In genomic region chr2:183124222-183124956, GRCh38 we compare ENCODE assay signal across 1 cellular context.
TF ChIP-seq lines count a peak whose summit lies in the region.

TSS of gene NUP35 (plus strand) at chr2:183124443. CDS start at chr2:183124458, 15 bp downstream.

TF ChIP-seq in HepG2, 621 proteins besides CTCF, POLR2A, EP300 and RAD21 (continued from another document and continues in another):
- TF ChIP-seq, protein P1, sequence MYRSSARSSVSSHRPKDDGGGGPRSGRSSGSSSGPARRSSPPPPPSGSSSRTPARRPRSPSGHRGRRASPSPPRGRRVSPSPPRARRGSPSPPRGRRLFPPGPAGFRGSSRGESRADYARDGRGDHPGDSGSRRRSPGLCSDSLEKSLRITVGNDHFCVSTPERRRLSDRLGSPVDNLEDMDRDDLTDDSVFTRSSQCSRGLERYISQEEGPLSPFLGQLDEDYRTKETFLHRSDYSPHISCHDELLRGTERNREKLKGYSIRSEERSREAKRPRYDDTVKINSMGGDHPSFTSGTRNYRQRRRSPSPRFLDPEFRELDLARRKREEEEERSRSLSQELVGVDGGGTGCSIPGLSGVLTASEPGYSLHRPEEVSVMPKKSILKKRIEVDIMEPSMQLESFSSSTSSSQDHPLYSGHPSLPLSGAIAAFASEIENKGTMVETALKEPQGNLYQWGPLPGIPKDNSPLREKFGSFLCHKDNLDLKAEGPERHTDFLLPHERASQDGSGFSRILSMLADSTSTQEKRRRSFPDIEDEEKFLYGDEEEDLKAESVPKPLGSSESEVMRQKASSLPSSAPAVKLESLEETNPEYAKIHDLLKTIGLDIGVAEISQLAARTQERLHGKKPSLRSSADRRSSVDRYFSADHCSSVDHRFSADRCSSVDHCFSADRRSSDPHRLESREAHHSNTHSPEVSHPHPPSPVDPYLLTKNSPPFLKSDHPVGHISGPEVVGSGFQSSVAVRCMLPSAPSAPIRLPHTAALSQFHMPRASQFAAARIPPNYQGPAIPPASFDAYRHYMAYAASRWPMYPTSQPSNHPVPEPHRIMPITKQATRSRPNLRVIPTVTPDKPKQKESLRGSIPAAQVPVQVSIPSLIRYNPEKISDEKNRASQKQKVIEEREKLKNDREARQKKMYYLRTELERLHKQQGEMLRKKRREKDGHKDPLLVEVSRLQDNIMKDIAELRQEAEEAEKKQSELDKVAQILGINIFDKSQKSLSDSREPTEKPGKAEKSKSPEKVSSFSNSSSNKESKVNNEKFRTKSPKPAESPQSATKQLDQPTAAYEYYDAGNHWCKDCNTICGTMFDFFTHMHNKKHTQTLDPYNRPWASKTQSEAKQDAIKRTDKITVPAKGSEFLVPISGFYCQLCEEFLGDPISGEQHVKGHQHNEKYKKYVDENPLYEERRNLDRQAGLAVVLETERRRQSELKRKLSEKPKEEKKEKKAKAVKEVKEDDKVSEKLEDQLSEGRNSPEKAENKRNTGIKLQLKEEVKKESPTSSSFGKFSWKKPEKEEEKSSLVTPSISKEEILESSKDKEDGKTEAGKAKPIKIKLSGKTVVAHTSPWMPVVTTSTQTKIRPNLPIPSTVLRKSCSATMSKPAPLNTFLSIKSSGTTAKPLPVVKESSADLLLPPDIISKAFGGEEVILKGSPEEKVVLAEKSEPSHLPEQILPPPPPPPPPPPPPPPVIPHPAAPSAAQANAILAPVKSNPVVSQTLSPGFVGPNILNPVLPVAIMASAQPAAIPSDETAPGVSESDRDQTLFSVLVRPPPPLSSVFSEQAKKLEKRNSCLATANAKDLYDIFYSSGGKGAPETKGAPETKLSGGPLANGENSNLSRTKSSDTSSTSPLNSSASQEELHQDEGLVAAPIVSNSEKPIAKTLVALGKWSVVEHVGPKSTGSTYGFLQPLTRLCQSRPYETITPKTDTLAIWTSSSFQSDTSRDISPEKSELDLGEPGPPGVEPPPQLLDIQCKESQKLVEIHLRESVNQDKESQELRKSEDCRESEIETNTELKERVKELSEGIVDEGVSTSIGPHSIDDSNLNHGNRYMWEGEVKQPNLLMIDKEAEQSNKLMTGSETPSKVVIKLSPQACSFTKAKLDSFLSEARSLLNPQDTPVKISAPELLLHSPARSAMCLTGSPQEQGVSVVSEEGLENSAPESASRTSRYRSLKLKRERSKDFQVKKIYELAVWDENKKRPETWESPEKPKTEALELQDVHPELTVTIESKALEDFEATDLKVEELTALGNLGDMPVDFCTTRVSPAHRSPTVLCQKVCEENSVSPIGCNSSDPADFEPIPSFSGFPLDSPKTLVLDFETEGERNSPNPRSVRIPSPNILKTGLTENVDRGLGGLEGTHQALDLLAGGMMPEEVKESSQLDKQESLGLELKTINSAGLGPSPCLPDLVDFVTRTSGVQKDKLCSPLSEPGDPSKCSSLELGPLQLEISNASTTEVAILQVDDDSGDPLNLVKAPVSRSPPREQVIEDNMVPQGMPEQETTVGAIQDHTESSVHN (CRISPR knock-in tag; IDR thresholded peaks at IDR 0.05) = peak; percentile 19; the same call in 1 of the 2 replicates
- TF ChIP-seq SUZ12 (IDR thresholded peaks at IDR 0.05; ENCODE audit: low read depth, low read length) = 0 out of 2 replicates have a peak, but pooled peaks have one; percentile 4
- peak; percentile 68; the same call in 1 of the 2 replicates for TF ChIP-seq NR1H2 (CRISPR knock-in tag; IDR thresholded peaks at IDR 0.05; ENCODE audit: borderline replicate concordance, low read depth)
- peak; percentile 98 for TF ChIP-seq ZNF501 (CRISPR knock-in tag; IDR thresholded peaks at IDR 0.05)
- TF ChIP-seq SRY (CRISPR knock-in tag; IDR thresholded peaks at IDR 0.05) = peak; percentile 59; the same call in 1 of the 2 replicates
- TF ChIP-seq JUNB (CRISPR knock-in tag; IDR thresholded peaks at IDR 0.05; ENCODE audit: borderline replicate concordance) = no peak
- peak; percentile 80 for TF ChIP-seq ZNF800 (CRISPR knock-in tag; IDR thresholded peaks at IDR 0.05)
- 0 out of 2 replicates have a peak, but pooled peaks have one; percentile 31 for TF ChIP-seq ZFAT (CRISPR knock-in tag; conservative IDR thresholded peaks at IDR 0.05)
- TF ChIP-seq SMARCE1 (IDR thresholded peaks at IDR 0.05; ENCODE audit: borderline replicate concordance) = no peak
- TF ChIP-seq, protein P2, sequence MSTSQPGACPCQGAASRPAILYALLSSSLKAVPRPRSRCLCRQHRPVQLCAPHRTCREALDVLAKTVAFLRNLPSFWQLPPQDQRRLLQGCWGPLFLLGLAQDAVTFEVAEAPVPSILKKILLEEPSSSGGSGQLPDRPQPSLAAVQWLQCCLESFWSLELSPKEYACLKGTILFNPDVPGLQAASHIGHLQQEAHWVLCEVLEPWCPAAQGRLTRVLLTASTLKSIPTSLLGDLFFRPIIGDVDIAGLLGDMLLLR (CRISPR knock-in tag; IDR thresholded peaks at IDR 0.05) = peak; percentile 73; the same call in 1 of the 2 replicates
- TF ChIP-seq ZBTB21 (CRISPR knock-in tag; IDR thresholded peaks at IDR 0.05) = peak; percentile 46; the same call in 1 of the 2 replicates
- peak; percentile 67; the same call in 1 of the 2 replicates for TF ChIP-seq ARID5B (CRISPR knock-in tag; IDR thresholded peaks at IDR 0.05)
- TF ChIP-seq, protein P3, sequence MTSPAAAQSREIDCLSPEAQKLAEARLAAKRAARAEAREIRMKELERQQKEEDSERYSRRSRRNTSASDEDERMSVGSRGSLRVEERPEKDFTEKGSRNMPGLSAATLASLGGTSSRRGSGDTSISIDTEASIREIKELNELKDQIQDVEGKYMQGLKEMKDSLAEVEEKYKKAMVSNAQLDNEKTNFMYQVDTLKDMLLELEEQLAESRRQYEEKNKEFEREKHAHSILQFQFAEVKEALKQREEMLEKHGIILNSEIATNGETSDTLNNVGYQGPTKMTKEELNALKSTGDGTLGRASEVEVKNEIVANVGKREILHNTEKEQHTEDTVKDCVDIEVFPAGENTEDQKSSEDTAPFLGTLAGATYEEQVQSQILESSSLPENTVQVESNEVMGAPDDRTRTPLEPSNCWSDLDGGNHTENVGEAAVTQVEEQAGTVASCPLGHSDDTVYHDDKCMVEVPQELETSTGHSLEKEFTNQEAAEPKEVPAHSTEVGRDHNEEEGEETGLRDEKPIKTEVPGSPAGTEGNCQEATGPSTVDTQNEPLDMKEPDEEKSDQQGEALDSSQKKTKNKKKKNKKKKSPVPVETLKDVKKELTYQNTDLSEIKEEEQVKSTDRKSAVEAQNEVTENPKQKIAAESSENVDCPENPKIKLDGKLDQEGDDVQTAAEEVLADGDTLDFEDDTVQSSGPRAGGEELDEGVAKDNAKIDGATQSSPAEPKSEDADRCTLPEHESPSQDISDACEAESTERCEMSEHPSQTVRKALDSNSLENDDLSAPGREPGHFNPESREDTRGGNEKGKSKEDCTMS (CRISPR knock-in tag; conservative IDR thresholded peaks at IDR 0.05) = no peak
- TF ChIP-seq ZNF605 (CRISPR knock-in tag; IDR thresholded peaks at IDR 0.05) = 0 out of 2 replicates have a peak, but pooled peaks have one; percentile 23
- TF ChIP-seq RCOR2 (CRISPR knock-in tag; IDR thresholded peaks at IDR 0.05) = 0 out of 2 replicates have a peak, but pooled peaks have one; percentile 29
- TF ChIP-seq KAT7 (CRISPR knock-in tag; IDR thresholded peaks at IDR 0.05; ENCODE audit: borderline replicate concordance) = peak; percentile 54; the same call in 1 of the 2 replicates
- TF ChIP-seq ONECUT2 (CRISPR knock-in tag; IDR thresholded peaks at IDR 0.05) = 0 out of 2 replicates have a peak, but pooled peaks have one; percentile 20
- TF ChIP-seq, protein P4, sequence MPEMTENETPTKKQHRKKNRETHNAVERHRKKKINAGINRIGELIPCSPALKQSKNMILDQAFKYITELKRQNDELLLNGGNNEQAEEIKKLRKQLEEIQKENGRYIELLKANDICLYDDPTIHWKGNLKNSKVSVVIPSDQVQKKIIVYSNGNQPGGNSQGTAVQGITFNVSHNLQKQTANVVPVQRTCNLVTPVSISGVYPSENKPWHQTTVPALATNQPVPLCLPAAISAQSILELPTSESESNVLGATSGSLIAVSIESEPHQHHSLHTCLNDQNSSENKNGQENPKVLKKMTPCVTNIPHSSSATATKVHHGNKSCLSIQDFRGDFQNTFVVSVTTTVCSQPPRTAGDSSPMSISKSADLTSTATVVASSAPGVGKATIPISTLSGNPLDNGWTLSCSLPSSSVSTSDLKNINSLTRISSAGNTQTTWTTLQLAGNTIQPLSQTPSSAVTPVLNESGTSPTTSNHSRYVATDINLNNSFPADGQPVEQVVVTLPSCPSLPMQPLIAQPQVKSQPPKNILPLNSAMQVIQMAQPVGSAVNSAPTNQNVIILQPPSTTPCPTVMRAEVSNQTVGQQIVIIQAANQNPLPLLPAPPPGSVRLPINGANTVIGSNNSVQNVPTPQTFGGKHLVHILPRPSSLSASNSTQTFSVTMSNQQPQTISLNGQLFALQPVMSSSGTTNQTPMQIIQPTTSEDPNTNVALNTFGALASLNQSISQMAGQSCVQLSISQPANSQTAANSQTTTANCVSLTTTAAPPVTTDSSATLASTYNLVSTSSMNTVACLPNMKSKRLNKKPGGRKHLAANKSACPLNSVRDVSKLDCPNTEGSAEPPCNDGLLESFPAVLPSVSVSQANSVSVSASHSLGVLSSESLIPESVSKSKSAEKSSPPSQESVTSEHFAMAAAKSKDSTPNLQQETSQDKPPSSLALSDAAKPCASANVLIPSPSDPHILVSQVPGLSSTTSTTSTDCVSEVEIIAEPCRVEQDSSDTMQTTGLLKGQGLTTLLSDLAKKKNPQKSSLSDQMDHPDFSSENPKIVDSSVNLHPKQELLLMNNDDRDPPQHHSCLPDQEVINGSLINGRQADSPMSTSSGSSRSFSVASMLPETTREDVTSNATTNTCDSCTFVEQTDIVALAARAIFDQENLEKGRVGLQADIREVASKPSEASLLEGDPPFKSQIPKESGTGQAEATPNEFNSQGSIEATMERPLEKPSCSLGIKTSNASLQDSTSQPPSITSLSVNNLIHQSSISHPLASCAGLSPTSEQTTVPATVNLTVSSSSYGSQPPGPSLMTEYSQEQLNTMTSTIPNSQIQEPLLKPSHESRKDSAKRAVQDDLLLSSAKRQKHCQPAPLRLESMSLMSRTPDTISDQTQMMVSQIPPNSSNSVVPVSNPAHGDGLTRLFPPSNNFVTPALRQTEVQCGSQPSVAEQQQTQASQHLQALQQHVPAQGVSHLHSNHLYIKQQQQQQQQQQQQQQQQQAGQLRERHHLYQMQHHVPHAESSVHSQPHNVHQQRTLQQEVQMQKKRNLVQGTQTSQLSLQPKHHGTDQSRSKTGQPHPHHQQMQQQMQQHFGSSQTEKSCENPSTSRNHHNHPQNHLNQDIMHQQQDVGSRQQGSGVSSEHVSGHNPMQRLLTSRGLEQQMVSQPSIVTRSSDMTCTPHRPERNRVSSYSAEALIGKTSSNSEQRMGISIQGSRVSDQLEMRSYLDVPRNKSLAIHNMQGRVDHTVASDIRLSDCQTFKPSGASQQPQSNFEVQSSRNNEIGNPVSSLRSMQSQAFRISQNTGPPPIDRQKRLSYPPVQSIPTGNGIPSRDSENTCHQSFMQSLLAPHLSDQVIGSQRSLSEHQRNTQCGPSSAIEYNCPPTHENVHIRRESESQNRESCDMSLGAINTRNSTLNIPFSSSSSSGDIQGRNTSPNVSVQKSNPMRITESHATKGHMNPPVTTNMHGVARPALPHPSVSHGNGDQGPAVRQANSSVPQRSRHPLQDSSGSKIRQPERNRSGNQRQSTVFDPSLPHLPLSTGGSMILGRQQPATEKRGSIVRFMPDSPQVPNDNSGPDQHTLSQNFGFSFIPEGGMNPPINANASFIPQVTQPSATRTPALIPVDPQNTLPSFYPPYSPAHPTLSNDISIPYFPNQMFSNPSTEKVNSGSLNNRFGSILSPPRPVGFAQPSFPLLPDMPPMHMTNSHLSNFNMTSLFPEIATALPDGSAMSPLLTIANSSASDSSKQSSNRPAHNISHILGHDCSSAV (CRISPR knock-in tag; IDR thresholded peaks at IDR 0.05; ENCODE audit: borderline replicate concordance) = peak; percentile 53; the same call in 1 of the 2 replicates
- TF ChIP-seq ZNF367 (CRISPR knock-in tag; IDR thresholded peaks at IDR 0.05; ENCODE audit: borderline replicate concordance) = no peak
- TF ChIP-seq ZNF768 (CRISPR knock-in tag; IDR thresholded peaks at IDR 0.05) = peak; percentile 52; the same call in 1 of the 2 replicates
- TF ChIP-seq ARNTL (CRISPR knock-in tag; IDR thresholded peaks at IDR 0.05) = peak; percentile 37; the same call in 1 of the 2 replicates
- peak; percentile 75; the same call in 1 of the 2 replicates for TF ChIP-seq CBX5 (CRISPR knock-in tag; IDR thresholded peaks at IDR 0.05; ENCODE audit: borderline replicate concordance)
- peak; percentile 97 for TF ChIP-seq PRMT3 (CRISPR knock-in tag; IDR thresholded peaks at IDR 0.05; ENCODE audit: borderline replicate concordance, low read depth)
- peak; percentile 43; the same call in 1 of the 2 replicates for TF ChIP-seq ZNF761 (CRISPR knock-in tag; conservative IDR thresholded peaks at IDR 0.05)
- no peak for TF ChIP-seq CBX2 (IDR thresholded peaks at IDR 0.05; ENCODE audit: low read depth, low read length)
- no peak for TF ChIP-seq CBX2 (CRISPR knock-in tag; IDR thresholded peaks at IDR 0.05; ENCODE audit: low read depth)
